1 cellular context compared by ENCODE assay signal in genomic region chr1:184052750-184053149, GRCh38.
TF ChIP-seq lines count a peak whose summit lies in the region.

No MANE protein-coding gene starts in this region.

TF ChIP-seq in K562, 482 proteins besides CTCF, POLR2A, EP300 and RAD21 (continued from another document):
- TF ChIP-seq ZBTB11 (CRISPR knock-in tag; IDR thresholded peaks at IDR 0.05) (no peak), ZNF589 (CRISPR knock-in tag; IDR thresholded peaks at IDR 0.05; ENCODE audit: low read depth) (0 out of 2 replicates have a peak, but pooled peaks have one; percentile 14), ADNP (tag; IDR thresholded peaks at IDR 0.05) (peak; percentile 65; the same call in 1 of the 2 replicates), NFATC3 (IDR thresholded peaks at IDR 0.05) (peak; percentile 13; the same call in 1 of the 2 replicates), CBX5 (IDR thresholded peaks at IDR 0.05; ENCODE audit: borderline replicate concordance, low read depth) (no peak), RCOR1 (IDR thresholded peaks at IDR 0.05; ENCODE audit: borderline replicate concordance in 1 of 2, low read depth in 2 of 2, low read length in 2 of 2) (peak in 1 of 2 experiments; percentile 6; a peak in 1 of 4 replicates), ESRRA (IDR thresholded peaks at IDR 0.05; ENCODE audit: borderline replicate concordance, low read depth) (0 out of 2 replicates have a peak, but pooled peaks have one; percentile 16), MEIS2 (IDR thresholded peaks at IDR 0.05; ENCODE audit: partially characterized antibody) (peak; percentile 0), KDM4B (IDR thresholded peaks at IDR 0.05; ENCODE audit: borderline replicate concordance in 2 of 2, low read depth in 1 of 2) (0 out of 4 replicates have a peak, but pooled peaks of 1 of the 2 experiments have one; percentile 28), RBM25 (IDR thresholded peaks at IDR 0.05; ENCODE audit: low read depth, low read length, severe bottlenecking) (peak; percentile 92), POLR2H (tag; IDR thresholded peaks at IDR 0.05; ENCODE audit: low read depth) (peak; percentile 33), BCOR (IDR thresholded peaks at IDR 0.05) (peak; percentile 26; the same call in 1 of the 2 replicates), NFE2L1 (tag; IDR thresholded peaks at IDR 0.05; ENCODE audit: borderline replicate concordance, low read depth) (no peak), ELF2 (CRISPR knock-in tag; IDR thresholded peaks at IDR 0.05) (0 out of 2 replicates have a peak, but pooled peaks have one; percentile 38), ZNF766 (CRISPR knock-in tag; conservative IDR thresholded peaks at IDR 0.05) (no peak; the same call in 1 of the 2 replicates), SMARCB1 (IDR thresholded peaks at IDR 0.05; ENCODE audit: insufficient read length, low read depth) (peak; percentile 38), PML (IDR thresholded peaks at IDR 0.05; ENCODE audit: low read length) (no peak), KDM1A (IDR thresholded peaks at IDR 0.05) (0 out of 4 replicates have a peak, but pooled peaks of 1 of the 2 experiments have one; percentile 30), CREBBP (IDR thresholded peaks at IDR 0.05; ENCODE audit: low read depth, low read length) (no peak)
TF ChIP-seq in K562: peak in this region for 17.
